In the genomic region with DNA sequence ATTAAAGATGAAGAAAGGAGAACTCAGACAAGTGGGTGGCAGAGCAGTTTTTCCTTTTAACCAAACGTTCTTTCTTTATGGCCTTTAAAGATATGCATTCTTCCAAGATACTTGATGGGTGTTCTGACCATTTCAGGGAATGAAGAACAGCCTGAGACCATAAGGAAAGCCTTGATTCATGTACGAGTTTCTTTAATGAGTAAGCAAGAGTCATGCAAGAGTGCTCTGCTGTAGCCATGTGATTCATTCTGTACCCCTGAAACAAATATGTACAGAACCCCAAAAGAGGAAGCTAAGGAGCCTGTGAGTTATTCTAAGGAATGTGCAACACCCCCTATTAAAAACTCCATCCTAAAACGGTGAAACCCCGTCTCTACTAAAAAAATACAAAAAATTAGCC, we compare ENCODE assay signal across 12 cellular contexts.
DNase-seq lines count a peak whose midpoint lies in the region; ATAC-seq lines count a peak whose summit lies in the region.
"Had no signal": no experiment of that assay in that cellular context is flagged by ENCODE, and none has a peak within 500 bp of the region (broad histone marks: within the 10 kb centered on the region; RNA-seq: fewer than 3 reads in every experiment).

No MANE protein-coding gene starts in this region.

- CTCF ChIA-PET in activated CD8-positive, alpha-beta memory T cell treated with anti-CD3 and anti-CD28 coated beads, Interleukin-2, amount 10 ng/mL, durations not matched to agents 7 days and 5 days (lab: Charles Lee): interaction anchor here (5.9 kb wide), 1 partner anchor 10 kb away, joined by 38 read pairs; no protein-coding TSS in a partner anchor

- peak overlapping the region; percentile 38 for H3K9ac ChIP-seq in skeletal muscle satellite cell (ENCODE audit: low read depth, low read length)

- peak; percentile 47 for ATAC-seq in HG03095 (IDR thresholded peaks at IDR 0.05; ENCODE audit: unreplicated experiment)
- no peak for ATAC-seq in left colon
- ATAC-seq in activated CD8-positive, alpha-beta memory T cell treated with anti-CD3 and anti-CD28 coated beads, Interleukin-2, amount 10 ng/mL, durations not matched to agents 7 days and 5 days: no peak
- ATAC-seq: naive thymus-derived CD8-positive, alpha-beta T cell had no signal

- H3K4me3 ChIP-seq in skeletal muscle satellite cell (ENCODE audit: low read length): no peak overlapping the region

- DNase-seq in SIG-M5 treated with dmso at 0.1 percent for 504 hours (lab: John Stamatoyannopoulos, UW; ENCODE audit: unreplicated experiment) (peak; percentile 2), SIG-M5 (lab: John Stamatoyannopoulos, UW) (no peak), astrocyte of the hippocampus (ENCODE audit: low read depth, low spot score) (peak; percentile 20), left colon (no peak)
- DNase-seq in activated CD4-positive, alpha-beta T cell treated with anti-CD3 and anti-CD28 coated beads for 1 hour: no peak
- DNase-seq in activated CD8-positive, alpha-beta memory T cell treated with anti-CD3 and anti-CD28 coated beads, Interleukin-2, amount 10 ng/mL, durations not matched to agents 7 days and 5 days: no peak
- DNase-seq: activated CD8-positive, alpha-beta memory T cell treated with anti-CD3 and anti-CD28 coated beads, Interleukin-2, amount 50 U/mL, for 4 hours; DMS79; naive thymus-derived CD8-positive, alpha-beta T cell; NCI-H187 had no signal

- H3K27me3 ChIP-seq in skeletal muscle satellite cell (ENCODE audit: control insufficient read depth, insufficient read depth, low read length): no peaks in the 10 kb centered on the region

- H3K27me3 Mint-ChIP-seq in activated CD8-positive, alpha-beta memory T cell treated with anti-CD3 and anti-CD28 coated beads, Interleukin-2, amount 10 ng/mL, durations not matched to agents 7 days and 5 days: peaks cover 78% of the 10 kb centered on the region

- H3K4me3 Mint-ChIP-seq in activated CD8-positive, alpha-beta memory T cell treated with anti-CD3 and anti-CD28 coated beads, Interleukin-2, amount 10 ng/mL, durations not matched to agents 7 days and 5 days: no peak overlapping the region
- H3K4me3 Mint-ChIP-seq: naive thymus-derived CD8-positive, alpha-beta T cell had no signal

- no peaks in the 10 kb centered on the region for H3K9me3 Mint-ChIP-seq in activated CD8-positive, alpha-beta memory T cell treated with anti-CD3 and anti-CD28 coated beads, Interleukin-2, amount 10 ng/mL, durations not matched to agents 7 days and 5 days (ENCODE audit: low read depth)
- H3K9me3 Mint-ChIP-seq: naive thymus-derived CD8-positive, alpha-beta T cell had no signal

- H3K36me3 ChIP-seq in skeletal muscle satellite cell (ENCODE audit: insufficient read depth, low read length): no peaks in the 10 kb centered on the region

- intact Hi-C loops in left colon (cut with DNase I, micrococcal nuclease): loop anchor here (5.0 to 10.0 kb wide), 2 partner anchors 180 to 517 kb away; partner anchors contain the start of genes HOXD8 (in 1 of the 2) and HOXD9 (in 1 of the 2)

- peaks cover 9% of the 10 kb centered on the region for H3K4me1 Mint-ChIP-seq in activated CD8-positive, alpha-beta memory T cell treated with anti-CD3 and anti-CD28 coated beads, Interleukin-2, amount 10 ng/mL, durations not matched to agents 7 days and 5 days

- H3K4me1 ChIP-seq in skeletal muscle satellite cell (ENCODE audit: control insufficient read depth, insufficient read depth, low read length): peaks cover 56% of the 10 kb centered on the region

- no peaks in the 10 kb centered on the region for H3K36me3 Mint-ChIP-seq in activated CD8-positive, alpha-beta memory T cell treated with anti-CD3 and anti-CD28 coated beads, Interleukin-2, amount 10 ng/mL, durations not matched to agents 7 days and 5 days
- H3K36me3 Mint-ChIP-seq: naive thymus-derived CD8-positive, alpha-beta T cell had no signal

- peak overlapping the region; percentile 17 for H3K4me2 ChIP-seq in skeletal muscle satellite cell (ENCODE audit: low read length)

- H3K9me3 ChIP-seq in skeletal muscle satellite cell (replicated peaks; ENCODE audit: low read length): no peaks in the 10 kb centered on the region

- no peak overlapping the region for H3K27ac Mint-ChIP-seq in activated CD8-positive, alpha-beta memory T cell treated with anti-CD3 and anti-CD28 coated beads, Interleukin-2, amount 10 ng/mL, durations not matched to agents 7 days and 5 days
- H3K27ac Mint-ChIP-seq: naive thymus-derived CD8-positive, alpha-beta T cell had no signal

Comparison
In these comparisons a context has a peak if more than half of its experiments do, and no peak if none do; other contexts are left out.
1. DNase-seq: peak in SIG-M5 treated with dmso at 0.1 percent for 504 hours (single experiment) and astrocyte of the hippocampus (single experiment); none in SIG-M5 (single experiment), left colon (0 of 2), activated CD4-positive, alpha-beta T cell treated with anti-CD3 and anti-CD28 coated beads for 1 hour (single experiment) and activated CD8-positive, alpha-beta memory T cell treated with anti-CD3 and anti-CD28 coated beads, Interleukin-2, amount 10 ng/mL, durations not matched to agents 7 days and 5 days (single experiment).